8 cellular contexts compared by ENCODE assay signal in genomic region chr2:173500953-173501352, GRCh38.
"Had no signal": no experiment of that assay in that cellular context is flagged by ENCODE, and none has a peak within 500 bp of the region (broad histone marks: within the 10 kb centered on the region; RNA-seq: fewer than 3 reads in every experiment).

No MANE protein-coding gene starts in this region.

- H3K4me3 ChIP-seq: K562 had no signal

- DNase-seq: IMR-90, KBM-7, KG1 had no signal

- H3K4me2 ChIP-seq: KMS-11 had no signal

- FAIRE-seq: HepG2, HTR-8/SVneo, K562 had no signal

- H3K27ac ChIP-seq: HL-60, KMS-11 had no signal

- H3K9ac ChIP-seq: KMS-11 had no signal

- ATAC-seq: HepG2, K562 had no signal
